Comparison of ENCODE assay signal across 1 cellular context in genomic region chr2:67561411-67561965, GRCh38.
TF ChIP-seq lines count a peak whose summit lies in the region.

No MANE protein-coding gene starts in this region.

TF ChIP-seq in A549, 52 proteins besides CTCF, POLR2A, EP300 and RAD21 (continued from another document):
- TF ChIP-seq REST (IDR thresholded peaks at IDR 0.05) (no peak), FOSB (CRISPR knock-in tag; IDR thresholded peaks at IDR 0.05) (no peak), PHF8 (IDR thresholded peaks at IDR 0.05; ENCODE audit: borderline replicate concordance, low read depth) (no peak), MYC (IDR thresholded peaks at IDR 0.05; ENCODE audit: borderline replicate concordance, low read length) (peak; percentile 66; the same call in 1 of the 2 replicates), USF2 (IDR thresholded peaks at IDR 0.05) (0 out of 2 replicates have a peak, but pooled peaks have one; percentile 46), NPAS2 (CRISPR knock-in tag; IDR thresholded peaks at IDR 0.05; ENCODE audit: borderline replicate concordance) (no peak; the same call in 1 of the 2 replicates), CHD4 (IDR thresholded peaks at IDR 0.05; ENCODE audit: borderline replicate concordance) (no peak), FOSL2 (IDR thresholded peaks at IDR 0.05) (peak; percentile 96), FOSL2 (CRISPR knock-in tag; IDR thresholded peaks at IDR 0.05) (peak; percentile 97), NR3C1 (IDR thresholded peaks at IDR 0.05) (no peak), CBX8 (IDR thresholded peaks at IDR 0.05) (no peak), HMGXB4 (CRISPR knock-in tag; IDR thresholded peaks at IDR 0.05; ENCODE audit: borderline replicate concordance) (no peak), HDAC2 (IDR thresholded peaks at IDR 0.05) (no peak), FOXS1 (CRISPR knock-in tag; IDR thresholded peaks at IDR 0.05) (peak; percentile 58; the same call in 1 of the 2 replicates), RFX5 (IDR thresholded peaks at IDR 0.05) (no peak), ZSCAN20 (CRISPR knock-in tag; IDR thresholded peaks at IDR 0.05) (no peak), CBX2 (IDR thresholded peaks at IDR 0.05; ENCODE audit: borderline replicate concordance, low read depth) (no peak), HOXB5 (CRISPR knock-in tag; IDR thresholded peaks at IDR 0.05) (peak; percentile 90), SREBF2 (IDR thresholded peaks at IDR 0.05) (no peak), EHMT2 (IDR thresholded peaks at IDR 0.05; ENCODE audit: low read depth) (no peak), ZC3H11A (IDR thresholded peaks at IDR 0.05) (no peak), HES2 (IDR thresholded peaks at IDR 0.05) (peak; percentile 89), NFE2L2 (conservative IDR thresholded peaks at IDR 0.05; ENCODE audit: low read length) (peak; percentile 43; the same call in 1 of the 2 replicates), POLR2AphosphoS2 (conservative IDR thresholded peaks at IDR 0.05; ENCODE audit: low read length) (no peak), ATOH8 (CRISPR knock-in tag; IDR thresholded peaks at IDR 0.05; ENCODE audit: low read depth) (peak; percentile 73; the same call in 1 of the 2 replicates), RARB (CRISPR knock-in tag; IDR thresholded peaks at IDR 0.05) (0 out of 2 replicates have a peak, but pooled peaks have one; percentile 64), TFCP2L1 (CRISPR knock-in tag; IDR thresholded peaks at IDR 0.05) (no peak), SMC3 (IDR thresholded peaks at IDR 0.05) (peak; percentile 62; the same call in 2 of the 3 replicates), BHLHE40 (IDR thresholded peaks at IDR 0.05; ENCODE audit: low read depth, low read length) (peak; percentile 78), E2F6 (IDR thresholded peaks at IDR 0.05; ENCODE audit: borderline replicate concordance, low read depth) (no peak), BCL3 (IDR thresholded peaks at IDR 0.05) (peak; percentile 97), KDM1A (IDR thresholded peaks at IDR 0.05; ENCODE audit: low read depth) (no peak), ELK1 (IDR thresholded peaks at IDR 0.05; ENCODE audit: low read depth, low read length) (no peak), JUNB (IDR thresholded peaks at IDR 0.05) (peak; percentile 99), MAX (IDR thresholded peaks at IDR 0.05) (peak; percentile 95), RNF2 (IDR thresholded peaks at IDR 0.05; ENCODE audit: borderline replicate concordance, low read depth) (no peak), KDM5A (IDR thresholded peaks at IDR 0.05) (no peak)
